Comparison of ENCODE assay signal across 11 cellular contexts in the genomic region with DNA sequence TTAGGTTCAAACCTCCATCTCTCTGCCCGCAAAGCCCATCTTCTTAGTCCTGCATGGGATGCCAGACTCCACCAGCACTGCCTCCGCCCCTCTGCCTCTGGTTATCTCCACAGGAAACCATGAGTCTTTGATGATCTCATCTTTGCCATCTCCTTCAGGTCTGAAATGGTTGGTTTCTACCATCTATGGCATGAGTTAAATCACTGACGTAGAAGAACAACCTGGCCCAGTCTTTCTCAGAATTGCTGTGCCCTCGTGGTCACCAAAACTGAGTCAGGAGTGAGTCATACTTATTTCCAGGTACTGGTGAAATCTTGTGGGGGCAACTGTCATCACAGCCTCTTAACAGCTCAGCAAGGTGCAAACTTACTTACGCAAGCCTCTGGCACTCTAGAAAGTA.
DNase-seq lines count a peak whose midpoint lies in the region; TF ChIP-seq lines count a peak whose summit lies in the region.
"Had no signal": no experiment of that assay in that cellular context is flagged by ENCODE, and none has a peak within 500 bp of the region (broad histone marks: within the 10 kb centered on the region; RNA-seq: fewer than 3 reads in every experiment).

No MANE protein-coding gene starts in this region.

- intact Hi-C loops in breast epithelium (cut with DNase I; ENCODE audit: low total_unique reads) = no loop called here

- H3K4me1 ChIP-seq in hepatocyte (ENCODE audit: insufficient read depth) (no peaks in the 10 kb centered on the region), breast epithelium (no peaks in the 10 kb centered on the region), tibial nerve (no peaks in the 10 kb centered on the region)
- H3K4me1 ChIP-seq: foreskin keratinocyte, testis had no signal

- DNase-seq in NB4 (ENCODE audit: low read depth) (peak; percentile 6), hepatocyte (ENCODE audit: low spot score) (peak; percentile 10), NCI-H1092 treated with DMSO at 0.1 percent for 48 hours (lab: John Stamatoyannopoulos, UW) (no peak), breast epithelium (ENCODE audit: low spot score in 2 of 2) (no peak), tibial nerve (ENCODE audit: low spot score in 2 of 2) (no peak), MV-4-11 (lab: John Stamatoyannopoulos, UW) (no peak)
- DNase-seq in activated CD8-positive, alpha-beta memory T cell treated with anti-CD3 and anti-CD28 coated beads, Interleukin-2, amount 50 U/mL, for 24 hours (ENCODE audit: extremely low read depth) = peak; percentile 50
- DNase-seq in stimulated activated CD8-positive, alpha-beta memory T cell treated with anti-CD3 and anti-CD28 coated beads, Interleukin-4, amount 100 ng/mL, for 48 hours = peak; percentile 82
- DNase-seq: foreskin keratinocyte, NCI-H69, testis had no signal

- H2AFZ ChIP-seq in hepatocyte = no peak overlapping the region

- TF ChIP-seq POLR2A in NB4 (IDR thresholded peaks at IDR 0.05; ENCODE audit: extremely low read depth, insufficient read length) (no peak), breast epithelium (IDR thresholded peaks at IDR 0.05) (no peak), tibial nerve (IDR thresholded peaks at IDR 0.05) (no peak)

- no peaks in the 10 kb centered on the region for H3K9me2 ChIP-seq in hepatocyte (replicated peaks; ENCODE audit: insufficient read depth)

- no peak for TF ChIP-seq CTCF in NB4 (IDR thresholded peaks at IDR 0.05; ENCODE audit: low read depth, low read length)
- no peak for TF ChIP-seq CTCF in hepatocyte (IDR thresholded peaks at IDR 0.05; ENCODE audit: poor library complexity)
- no peak for TF ChIP-seq CTCF in breast epithelium (IDR thresholded peaks at IDR 0.05)
- no peak for TF ChIP-seq CTCF in tibial nerve (IDR thresholded peaks at IDR 0.05)

- H4K20me1 ChIP-seq in hepatocyte (ENCODE audit: insufficient read depth, poor library complexity, severe bottlenecking) = no peaks in the 10 kb centered on the region

- H3K79me2 ChIP-seq in hepatocyte = no peaks in the 10 kb centered on the region

- WGBS in hepatocyte (ENCODE audit: low lambda C conversion rate, missing lambda C conversion rate) = 69% methylated on average over 5 of the region's 5 CpGs
- WGBS in tibial nerve, 2 donors = 93 to 94% methylated on average over 5 of the region's 5 CpGs

- H3K36me3 ChIP-seq in hepatocyte (replicated peaks; ENCODE audit: insufficient read depth, low read depth) (no peaks in the 10 kb centered on the region), breast epithelium (no peaks in the 10 kb centered on the region), tibial nerve (no peaks in the 10 kb centered on the region)

- no peaks in the 10 kb centered on the region for H3K9me3 ChIP-seq in hepatocyte (ENCODE audit: low read depth)
- no peaks in the 10 kb centered on the region for H3K9me3 ChIP-seq in breast epithelium
- no peaks in the 10 kb centered on the region for H3K9me3 ChIP-seq in tibial nerve
- H3K9me3 ChIP-seq: testis had no signal

- no peaks in the 10 kb centered on the region for H3K27me3 ChIP-seq in hepatocyte
- peaks cover 0 to 5% of the 10 kb centered on the region in 2 donors for H3K27me3 ChIP-seq in breast epithelium
- no peaks in the 10 kb centered on the region for H3K27me3 ChIP-seq in tibial nerve
- H3K27me3 ChIP-seq: foreskin keratinocyte, testis had no signal

- no peak overlapping the region for H3K4me2 ChIP-seq in hepatocyte

- H3K4me3 ChIP-seq in NB4 (ENCODE audit: low read depth, low read length) (no peak overlapping the region), hepatocyte (no peak overlapping the region), breast epithelium (no peak overlapping the region), tibial nerve (no peak overlapping the region)
- H3K4me3 ChIP-seq: testis had no signal

- H3K27ac ChIP-seq in hepatocyte (no peak overlapping the region), breast epithelium (no peak overlapping the region), tibial nerve (no peak overlapping the region)
- H3K27ac ChIP-seq: foreskin keratinocyte, testis had no signal

- TF ChIP-seq EP300 in tibial nerve (IDR thresholded peaks at IDR 0.05) = no peak

Comparison
In these comparisons a context has a peak if more than half of its experiments do, and no peak if none do; other contexts are left out.
1. DNase-seq: peak in NB4 (single experiment), activated CD8-positive, alpha-beta memory T cell treated with anti-CD3 and anti-CD28 coated beads, Interleukin-2, amount 50 U/mL, for 24 hours (single experiment), hepatocyte (single experiment) and stimulated activated CD8-positive, alpha-beta memory T cell treated with anti-CD3 and anti-CD28 coated beads, Interleukin-4, amount 100 ng/mL, for 48 hours (single experiment); none in NCI-H1092 treated with DMSO at 0.1 percent for 48 hours (single experiment), breast epithelium (0 of 2), tibial nerve (0 of 2) and MV-4-11 (single experiment).